In genomic region chr7:54278847-54279246, GRCh38 we compare ENCODE assay signal across 28 cellular contexts.
"Had no signal": no experiment of that assay in that cellular context is flagged by ENCODE, and none has a peak within 500 bp of the region (broad histone marks: within the 10 kb centered on the region; RNA-seq: fewer than 3 reads in every experiment).

No MANE protein-coding gene starts in this region.

- H3K27me3 ChIP-seq: heart left ventricle, left lung, ovary, right atrium auricular region, right lobe of liver, stomach, testis, thyroid gland, transverse colon, upper lobe of right lung had no signal

- H3K27me3 Mint-ChIP-seq: naive B cell; progenitor cell of endocrine pancreas; stimulated activated memory B cell treated with anti-CD40 and anti-IgM and Interleukin-4, amounts not matched to agents 10 μg/mL and 1 μg/mL and 100 μg/mL, for 72 hours had no signal

- H3K36me3 ChIP-seq: heart left ventricle, left lung, lower lobe of right lung, ovary, right atrium auricular region, right lobe of liver, stomach, thyroid gland, transverse colon, upper lobe of right lung had no signal

- H3K4me3 Mint-ChIP-seq: mesothelial cell of epicardium; naive B cell; natural killer cell; nephron progenitor cell; stimulated activated memory B cell treated with anti-CD40 and anti-IgM and Interleukin-4, amounts not matched to agents 10 μg/mL and 1 μg/mL and 100 μg/mL, for 72 hours had no signal

- H3K27ac ChIP-seq: heart left ventricle, left lung, lower lobe of right lung, ovary, right atrium auricular region, right lobe of liver, stomach, testis, thyroid gland, transverse colon, upper lobe of right lung had no signal

- H3K36me3 Mint-ChIP-seq: mesothelial cell of epicardium; stimulated activated memory B cell treated with anti-CD40 and anti-IgM and Interleukin-4, amounts not matched to agents 10 μg/mL and 1 μg/mL and 100 μg/mL, for 72 hours had no signal

- H3K4me1 Mint-ChIP-seq: mesothelial cell of epicardium; naive B cell; natural killer cell; nephron progenitor cell; stimulated activated memory B cell treated with anti-CD40 and anti-IgM and Interleukin-4, amounts not matched to agents 10 μg/mL and 1 μg/mL and 100 μg/mL, for 72 hours had no signal

- H3K4me2 ChIP-seq: smooth muscle cell had no signal

- H3K4me3 ChIP-seq: heart left ventricle, left lung, lower lobe of right lung, ovary, right atrium auricular region, right lobe of liver, smooth muscle cell, stomach, testis, thyroid gland, transverse colon, upper lobe of right lung had no signal

- H3K4me1 ChIP-seq: heart left ventricle, left lung, lower lobe of right lung, right atrium auricular region, right lobe of liver, stomach, testis, thyroid gland, transverse colon, upper lobe of right lung had no signal

- H3K27ac Mint-ChIP-seq: mesothelial cell of epicardium; naive B cell; natural killer cell; nephron progenitor cell; progenitor cell of endocrine pancreas; stimulated activated memory B cell treated with anti-CD40 and anti-IgM and Interleukin-4, amounts not matched to agents 10 μg/mL and 1 μg/mL and 100 μg/mL, for 72 hours had no signal

- H3K9me3 ChIP-seq: ovary, right lobe of liver, testis, thyroid gland had no signal

- DNase-seq: heart left ventricle; hypothalamus; islet precursor cell; left cardiac atrium; left lung; lower lobe of right lung; mammary epithelial cell; mesenchymal stem cell; naive B cell; natural killer cell; nephron progenitor cell; ovary; right lobe of liver; stimulated activated CD4-positive, alpha-beta T cell treated with anti-CD3 and anti-CD28 coated beads, Interleukin-1b, Interleukin-23, amount 100 ng/mL, for 48 hours; stimulated activated CD4-positive, alpha-beta T cell treated with anti-CD3 and anti-CD28 coated beads, Interleukin-2, amount 100 ng/mL, for 48 hours; stimulated activated CD4-positive, alpha-beta T cell treated with anti-CD3 and anti-CD28 coated beads, Interleukin-4, amount 100 ng/mL, for 4 hours; stimulated activated CD8-positive, alpha-beta memory T cell treated with anti-CD3 and anti-CD28 coated beads, Interleukin-4, amount 100 ng/mL, for 48 hours; stimulated activated naive CD8-positive, alpha-beta T cell treated with anti-CD3 and anti-CD28 coated beads, Interleukin-15, Interleukin-2, amounts not matched to agents 100 U/mL and 50 U/mL, for 24 hours; stomach; testis; thyroid gland; transverse colon; upper lobe of right lung had no signal
